ENCODE assay signal across 8 cellular contexts in the genomic region with DNA sequence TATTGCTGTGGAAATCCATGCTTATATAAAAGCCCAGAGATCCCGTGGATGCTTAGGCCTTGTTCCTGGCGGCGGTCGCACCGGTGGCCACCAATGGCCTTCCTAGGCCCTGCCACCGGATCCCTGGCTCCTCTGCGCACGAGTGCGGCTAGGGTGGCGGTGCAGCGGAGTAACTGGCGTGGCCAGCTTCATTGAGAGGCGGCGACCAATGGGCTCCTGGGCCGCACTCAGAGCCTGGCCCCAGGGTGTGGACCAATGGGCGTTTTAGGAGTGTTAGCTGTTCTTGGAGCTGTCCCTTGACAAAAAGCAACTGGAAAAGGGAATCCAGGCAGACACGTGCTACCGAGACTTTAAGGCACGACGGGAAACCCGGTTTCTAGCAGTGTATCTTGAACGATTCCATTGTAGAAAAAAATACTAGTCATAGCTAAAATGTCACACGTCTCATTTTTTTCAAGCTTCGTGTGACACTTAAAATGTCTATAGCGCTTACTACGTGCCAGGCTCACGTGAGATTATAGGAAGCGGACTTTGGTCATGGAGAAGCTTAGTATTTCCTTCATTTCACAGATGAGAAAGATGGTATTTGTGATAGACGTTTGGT. TPM values are rescaled to one million over a fixed set of nuclear protein-coding genes. Genes with fewer than 3 reads are reported as not detected.
DNase-seq lines count a peak whose midpoint lies in the region; ATAC-seq, FAIRE-seq and TF ChIP-seq lines count a peak whose summit lies in the region.

No MANE protein-coding gene starts in this region.

- H4K20me1 ChIP-seq in HepG2 (ENCODE audit: insufficient read depth, low read length), result peaks cover 65% of the 10 kb centered on the region

- H3K27ac ChIP-seq in HepG2 (ENCODE audit: extremely low read length, insufficient read depth, low read length), result peak overlapping the region; percentile 93

- H3K4me1 ChIP-seq in HepG2 (ENCODE audit: insufficient read depth, low read length), result peaks cover 46% of the 10 kb centered on the region

- peaks cover 87% of the 10 kb centered on the region for H3K79me2 ChIP-seq in HepG2 (ENCODE audit: insufficient read depth, low read length)

- H3K36me3 ChIP-seq in HepG2 (replicated peaks in 1 of 2; ENCODE audit: control insufficient read depth in 1 of 2, insufficient read depth in 2 of 2, low read length in 2 of 2), result 0 out of 5 replicates have a peak, but pooled peaks cover 2 to 4% of the 10 kb centered on the region in 2 experiments

- in situ Hi-C loops in HepG2 (cut with HindIII; ENCODE audit: extremely low pct_ligation_motif_present, low pct_unique_long_range_greater_than_20kb), result loop anchor here (5.0 kb wide), 1 partner anchor 194 kb away; no protein-coding TSS in a partner anchor

- under 1% methylated on average over 15 of the region's 29 CpGs for WGBS in HepG2 (ENCODE audit: low lambda C conversion rate)

- H3K9me3 ChIP-seq in HepG2 (ENCODE audit: low read length), result no peaks in the 10 kb centered on the region

- FAIRE-seq in HepG2 (lab: Jason Lieb, UNC), result peak; percentile 18

- BruUV-seq in HepG2 (replicated peaks; lab: Mats Ljungman, UMichigan), result no TSS peak

- no peak for TF ChIP-seq CTCF in HepG2 (CRISPR knock-in tag; IDR thresholded peaks at IDR 0.05)

- TF ChIP-seq EP300 in HepG2 (IDR thresholded peaks at IDR 0.05; ENCODE audit: low read depth in 2 of 2, low read length in 2 of 2) (no peak), HepG2 (CRISPR knock-in tag; IDR thresholded peaks at IDR 0.05; ENCODE audit: borderline replicate concordance) (no peak)

- no peak overlapping the region for H2AFZ ChIP-seq in HepG2 (ENCODE audit: low read length)

- DNase-seq in AG08395 (ENCODE audit: low spot score) (peak; percentile 94), NCI-H526 (lab: John Stamatoyannopoulos, UW) (peak; percentile 79 to 90), dermis microvascular lymphatic vessel endothelial cell (ENCODE audit: low read depth in 2 of 2) (peak; percentile 61 to 94), HepG2 (ENCODE audit: low spot score) (peak; percentile 78)
- peak; percentile 36 to 39 for DNase-seq in activated CD4-positive, alpha-beta T cell treated with anti-CD3 and anti-CD28 coated beads, Interleukin-2, amount 50 U/mL, for 4 hours
- DNase-seq in stimulated activated CD4-positive, alpha-beta T cell treated with anti-CD3 and anti-CD28 coated beads, Interleukin-2, amount 100 ng/mL, for 48 hours, result peak; percentile 49 to 56

- H3K4me3 ChIP-seq in HepG2 (replicated peaks in 1 of 3; ENCODE audit: insufficient read depth in 1 of 3, low read depth in 2 of 3, low read length in 3 of 3), result peak overlapping the region; percentile 96 to 99 (median 98)

- CTCF ChIA-PET in HepG2 (lab: Yijun Ruan, JAX; ENCODE audit: low intra/inter-chr PET ratio, low total read pairs), result no interaction called here

- TF ChIP-seq POLR2A in HepG2 (IDR thresholded peaks at IDR 0.05; ENCODE audit: insufficient read depth in 1 of 2, low read depth in 2 of 2, low read length in 2 of 2), result peak; percentile 78 to 98

- H3K27me3 ChIP-seq in HepG2 (ENCODE audit: control insufficient read depth in 1 of 2, insufficient read depth in 2 of 2, low read length in 2 of 2), result no peaks in the 10 kb centered on the region; a peak in 1 of 5 replicates

- peak overlapping the region; percentile 97 for H3K9ac ChIP-seq in HepG2 (ENCODE audit: insufficient read depth, low read depth, low read length)

- peak overlapping the region; percentile 79 for H3K4me2 ChIP-seq in HepG2 (ENCODE audit: low read depth, low read length)

- no peak for TF ChIP-seq RAD21 in HepG2 (CRISPR knock-in tag; IDR thresholded peaks at IDR 0.05)

- ATAC-seq in GM18907 (IDR thresholded peaks at IDR 0.05; ENCODE audit: unreplicated experiment) (peak; percentile 47), HG03280 (IDR thresholded peaks at IDR 0.05; ENCODE audit: unreplicated experiment) (peak; percentile 39), HepG2 (peak; percentile 79)

- intact Hi-C loops in HepG2 (cut with micrococcal nuclease; ENCODE audit: unreplicated experiment), result loop anchor here (1.0 to 5.0 kb wide), 4 partner anchors 61 to 349 kb away; partner anchors contain the start of gene CDK19

- POLR2A ChIA-PET in HepG2 (lab: Yijun Ruan, JAX), result interaction anchor here (0.7 to 3.6 kb wide), 25 partner anchors 9 to 322 kb away, joined by 3 to 61 read pairs (median 5); partner anchors contain the start of genes CDK19, GTF3C6 and RPF2

TF ChIP-seq in HepG2, 621 proteins besides CTCF, POLR2A, EP300 and RAD21 (continues in another document):
- TF ChIP-seq ZNF546 (CRISPR knock-in tag; conservative IDR thresholded peaks at IDR 0.05), result no peak
- no peak; the same call in 1 of the 2 replicates for TF ChIP-seq ZNF782 (CRISPR knock-in tag; IDR thresholded peaks at IDR 0.05; ENCODE audit: borderline replicate concordance)
- no peak for TF ChIP-seq ZNF619 (CRISPR knock-in tag; IDR thresholded peaks at IDR 0.05)
- no peak for TF ChIP-seq ZNF333 (CRISPR knock-in tag; IDR thresholded peaks at IDR 0.05; ENCODE audit: borderline replicate concordance)
- TF ChIP-seq ZNF761 (CRISPR knock-in tag; conservative IDR thresholded peaks at IDR 0.05), result 0 out of 2 replicates have a peak, but pooled peaks have one; percentile 19
- no peak for TF ChIP-seq ZNF180 (CRISPR knock-in tag; IDR thresholded peaks at IDR 0.05; ENCODE audit: borderline replicate concordance, low read depth)
- no peak for TF ChIP-seq ZNF292 (CRISPR knock-in tag; IDR thresholded peaks at IDR 0.05; ENCODE audit: borderline replicate concordance, low read depth)
- TF ChIP-seq FOXK2 (IDR thresholded peaks at IDR 0.05), result no peak
- TF ChIP-seq SIN3B (IDR thresholded peaks at IDR 0.05; ENCODE audit: low read length), result no peak
- TF ChIP-seq ZNF644 (CRISPR knock-in tag; IDR thresholded peaks at IDR 0.05; ENCODE audit: low read depth), result 0 out of 2 replicates have a peak, but pooled peaks have one; percentile 26
- TF ChIP-seq HNRNPLL (IDR thresholded peaks at IDR 0.05; ENCODE audit: low read depth, low read length, poor library complexity, severe bottlenecking), result peak; percentile 95
- TF ChIP-seq ZNF770 (CRISPR knock-in tag; IDR thresholded peaks at IDR 0.05), result 0 out of 2 replicates have a peak, but pooled peaks have one; percentile 33
- TF ChIP-seq YY1 (IDR thresholded peaks at IDR 0.05; ENCODE audit: insufficient read depth, insufficient replicate concordance, low read depth, low read length), result peak; percentile 37
- no peak for TF ChIP-seq U2AF1 (optimal IDR thresholded peaks at IDR 0.05; ENCODE audit: low read depth, low read length)
- no peak for TF ChIP-seq REL (CRISPR knock-in tag; conservative IDR thresholded peaks at IDR 0.05)
- TF ChIP-seq CREB3 (CRISPR knock-in tag; IDR thresholded peaks at IDR 0.05), result no peak
- no peak for TF ChIP-seq ZNF510 (CRISPR knock-in tag; IDR thresholded peaks at IDR 0.05; ENCODE audit: low read depth)

RNA-seq across cellular contexts. Expression of gene AMD1, which starts 1.7 kb away (rescaled TPM):
- total RNA-seq in dermis microvascular lymphatic vessel endothelial cell, result 47.6 and 56.8 TPM in 2 replicates
- total RNA-seq in HepG2 (2016; rRNA removed; fragmentation: Illumina TruSeq; extraction: Trizol), result 123 and 180 TPM in 2 replicates
- 29.0 and 33.5 TPM in 2 replicates for total RNA-seq in HepG2 (2016; cell fraction: cytosol; rRNA removed; fragmentation: Illumina TruSeq; extraction: Trizol; ENCODE audit: low read depth)
- total RNA-seq in HepG2 (2016; cell fraction: insoluble cytoplasmic fraction; rRNA removed; fragmentation: Illumina TruSeq; extraction: Trizol), result 122 and 179 TPM in 2 replicates
- total RNA-seq in HepG2 (2016; cell fraction: membrane; rRNA removed; fragmentation: Illumina TruSeq; extraction: Trizol), result 126 and 151 TPM in 2 replicates
- 105 and 115 TPM in 2 replicates for total RNA-seq in HepG2 (2016; cell fraction: nucleus; rRNA removed; fragmentation: Illumina TruSeq; extraction: Trizol)
- polyA plus RNA-seq in HepG2 (2011; rRNA removed), result 77.3 and 108 TPM in 2 replicates
- 44.6 and 78.9 TPM in 2 replicates for polyA plus RNA-seq in HepG2 (2011; cell fraction: cytosol; rRNA removed)
- 41.4 and 56.1 TPM in 2 replicates for polyA plus RNA-seq in HepG2 (2011; cell fraction: nucleus; rRNA removed)
- polyA plus RNA-seq in HepG2 (2012), result 120 and 146 TPM in 2 replicates
- polyA plus RNA-seq in HepG2 (2016; cell fraction: cytosol; fragmentation: Illumina TruSeq; extraction: Trizol; ENCODE audit: low read depth), result 19.3 and 24.3 TPM in 2 replicates
- polyA plus RNA-seq in HepG2 (2016; cell fraction: insoluble cytoplasmic fraction; fragmentation: Illumina TruSeq; extraction: Trizol; ENCODE audit: low read depth), result 158 and 161 TPM in 2 replicates
- 94.7 and 117 TPM in 2 replicates for polyA plus RNA-seq in HepG2 (2016; cell fraction: membrane; fragmentation: Illumina TruSeq; extraction: Trizol; ENCODE audit: low read depth)
- 108 and 109 TPM in 2 replicates for polyA plus RNA-seq in HepG2 (2016; cell fraction: nucleus; fragmentation: Illumina TruSeq; extraction: Trizol; ENCODE audit: insufficient read depth, low read depth)
- polyA minus RNA-seq in HepG2 (2011; rRNA and poly(A)+ RNA removed; ENCODE audit: low replicate concordance), result 54.3 and 58.3 TPM in 2 replicates
- 140 and 158 TPM in 2 replicates for polyA minus RNA-seq in HepG2 (2011; cell fraction: cytosol; rRNA and poly(A)+ RNA removed)
- polyA minus RNA-seq in HepG2 (2011; cell fraction: nucleus; rRNA and poly(A)+ RNA removed), result 214 and 279 TPM in 2 replicates

Comparison
In these comparisons a context has a peak if more than half of its experiments do, and no peak if none do; other contexts are left out.
1. Peak in every context shown above with its lines: DNase-seq, ATAC-seq, H3K4me3 ChIP-seq and H3K27ac ChIP-seq.
2. DNase-seq: peak in every context shown above with its lines; median percentile 94 in AG08395; 84 in NCI-H526; 78 in HepG2; 78 in dermis microvascular lymphatic vessel endothelial cell; 52 in stimulated activated CD4-positive, alpha-beta T cell treated with anti-CD3 and anti-CD28 coated beads, Interleukin-2, amount 100 ng/mL, for 48 hours; 38 in activated CD4-positive, alpha-beta T cell treated with anti-CD3 and anti-CD28 coated beads, Interleukin-2, amount 50 U/mL, for 4 hours.